In the genomic region with DNA sequence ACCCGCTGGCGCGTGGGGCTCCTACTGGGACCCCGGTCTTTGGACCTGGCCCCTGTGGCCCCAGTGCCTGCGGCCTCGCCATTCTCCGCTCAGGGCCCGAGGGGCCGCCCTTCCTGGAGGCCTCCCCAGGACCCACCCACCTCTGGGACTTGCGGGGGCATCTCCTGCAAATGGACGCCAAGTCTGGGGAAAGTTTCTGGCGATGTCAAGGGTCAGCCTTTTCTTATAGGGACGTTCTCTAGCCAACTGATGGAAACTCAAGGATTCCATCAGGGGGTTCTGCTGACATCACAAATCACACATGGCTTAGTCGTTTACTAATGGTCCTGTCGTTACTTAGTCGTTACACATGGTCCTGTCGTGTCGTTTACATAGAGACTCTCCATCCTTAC, we compare ENCODE assay signal across 9 cellular contexts. TPM values are rescaled to one million over a fixed set of nuclear protein-coding genes. Genes with fewer than 3 reads are reported as not detected.
A peak's percentile ranks its signal among the peaks of the same experiment; 100 is the strongest.
DNase-seq lines count a peak whose midpoint lies in the region; ATAC-seq and TF ChIP-seq lines count a peak whose summit lies in the region.
"Had no signal": no experiment of that assay in that cellular context is flagged by ENCODE, and none has a peak within 500 bp of the region (broad histone marks: within the 10 kb centered on the region; RNA-seq: fewer than 3 reads in every experiment).

No MANE protein-coding gene starts in this region.

- peaks cover 3% of the 10 kb centered on the region for H3K36me3 Mint-ChIP-seq in activated naive CD8-positive, alpha-beta T cell
- H3K36me3 Mint-ChIP-seq in activated naive CD8-positive, alpha-beta T cell treated with anti-CD3 and anti-CD28 coated beads for 36 hours = no peaks in the 10 kb centered on the region
- peaks cover 2% of the 10 kb centered on the region for H3K36me3 Mint-ChIP-seq in chondrocyte (ENCODE audit: low read depth)

- 32 to 51% methylated on average over 7 to 14 of the region's 18 CpGs for WGBS in upper lobe of left lung, 2 donors

- H3K4me3 ChIP-seq in muscle layer of duodenum (ENCODE audit: low read depth in 1 of 2, low read length in 2 of 2) (peak overlapping the region; percentile 28 to 65), upper lobe of left lung (peak overlapping the region in 3 of 4 donors; percentile 36 to 49 (median 47))

- DNase-seq in activated naive CD8-positive, alpha-beta T cell treated with anti-CD3 and anti-CD28 coated beads for 36 hours = no peak
- DNase-seq in chondrocyte (ENCODE audit: low spot score) (no peak), upper lobe of left lung (no peak), GM19240 (ENCODE audit: insufficient read length, low spot score) (no peak)
- DNase-seq in activated CD4-positive, alpha-beta T cell treated with anti-CD3 and anti-CD28 coated beads for 48 hours = no peak
- DNase-seq: activated gamma-delta T cell treated with Interleukin-2 at 50 U/mL for 16 hours had no signal

- ATAC-seq in upper lobe of left lung (ENCODE audit: low FRiP score in 2 of 2) (no peak), GM21360 (IDR thresholded peaks at IDR 0.05; ENCODE audit: unreplicated experiment) (no peak)

- no peak overlapping the region for H3K27ac Mint-ChIP-seq in activated naive CD8-positive, alpha-beta T cell
- H3K27ac Mint-ChIP-seq in activated naive CD8-positive, alpha-beta T cell treated with anti-CD3 and anti-CD28 coated beads for 36 hours = no peak overlapping the region
- H3K27ac Mint-ChIP-seq in chondrocyte (ENCODE audit: unreplicated experiment) = no peak overlapping the region

- TF ChIP-seq EP300 in upper lobe of left lung (IDR thresholded peaks at IDR 0.05) = no peak

- TF ChIP-seq CTCF in chondrocyte (IDR thresholded peaks at IDR 0.05) (no peak), upper lobe of left lung (IDR thresholded peaks at IDR 0.05) (no peak)

- peaks cover 12% of the 10 kb centered on the region for H3K27me3 ChIP-seq in muscle layer of duodenum (ENCODE audit: low read depth, low read length)
- peaks cover 0 to 11% (median 6%) of the 10 kb centered on the region in 4 donors for H3K27me3 ChIP-seq in upper lobe of left lung

- H3K4me1 Mint-ChIP-seq in activated naive CD8-positive, alpha-beta T cell (ENCODE audit: low read depth) = peaks cover 3% of the 10 kb centered on the region
- peaks cover 2% of the 10 kb centered on the region for H3K4me1 Mint-ChIP-seq in activated naive CD8-positive, alpha-beta T cell treated with anti-CD3 and anti-CD28 coated beads for 36 hours
- peaks cover 5% of the 10 kb centered on the region for H3K4me1 Mint-ChIP-seq in chondrocyte (ENCODE audit: low read depth)

- H3K9me3 ChIP-seq in muscle layer of duodenum (ENCODE audit: control insufficient read depth in 1 of 2, low read length in 2 of 2) = no peaks in the 10 kb centered on the region
- H3K9me3 ChIP-seq in upper lobe of left lung = no peaks in the 10 kb centered on the region

- H3K9me3 Mint-ChIP-seq in activated naive CD8-positive, alpha-beta T cell (ENCODE audit: low read depth) = no peaks in the 10 kb centered on the region
- H3K9me3 Mint-ChIP-seq in activated naive CD8-positive, alpha-beta T cell treated with anti-CD3 and anti-CD28 coated beads for 36 hours = peaks cover 4% of the 10 kb centered on the region
- peaks cover 15% of the 10 kb centered on the region for H3K9me3 Mint-ChIP-seq in chondrocyte (ENCODE audit: low read depth)

- H3K4me3 Mint-ChIP-seq in activated naive CD8-positive, alpha-beta T cell = peak overlapping the region; percentile 52
- H3K4me3 Mint-ChIP-seq in activated naive CD8-positive, alpha-beta T cell treated with anti-CD3 and anti-CD28 coated beads for 36 hours = no peak overlapping the region
- H3K4me3 Mint-ChIP-seq in chondrocyte (ENCODE audit: unreplicated experiment) = peak overlapping the region; percentile 55

- H3K36me3 ChIP-seq in muscle layer of duodenum (ENCODE audit: control insufficient read depth in 1 of 2, insufficient read depth in 2 of 2, low read length in 2 of 2) (no peaks in the 10 kb centered on the region), upper lobe of left lung (no peaks in the 10 kb centered on the region)

- H3K27ac ChIP-seq in muscle layer of duodenum (ENCODE audit: low read length) (no peak overlapping the region), upper lobe of left lung (no peak overlapping the region)

- peaks cover 0 to 7% of the 10 kb centered on the region in 2 donors for H3K4me1 ChIP-seq in muscle layer of duodenum (ENCODE audit: control insufficient read depth in 1 of 2, insufficient read depth in 2 of 2, low read length in 2 of 2)
- peaks cover 3 to 10% (median 8%) of the 10 kb centered on the region in 4 donors for H3K4me1 ChIP-seq in upper lobe of left lung

- peaks cover 24% of the 10 kb centered on the region for H3K27me3 Mint-ChIP-seq in activated naive CD8-positive, alpha-beta T cell
- H3K27me3 Mint-ChIP-seq in activated naive CD8-positive, alpha-beta T cell treated with anti-CD3 and anti-CD28 coated beads for 36 hours = peaks cover 61% of the 10 kb centered on the region
- no peaks in the 10 kb centered on the region for H3K27me3 Mint-ChIP-seq in chondrocyte (ENCODE audit: low read depth)

- TF ChIP-seq POLR2A in upper lobe of left lung (IDR thresholded peaks at IDR 0.05) = no peak

RNA-seq across cellular contexts. Expression of gene RHOBTB1, which starts 57.7 kb away (rescaled TPM):
- under 1 TPM in 1 of 2 experiments, not detected in 1; 0.16 TPM for total RNA-seq in activated naive CD8-positive, alpha-beta T cell treated with anti-CD3 and anti-CD28 coated beads for 36 hours
- total RNA-seq in chondrocyte (18.6 to 19.2 TPM (median 19.0 TPM) in 3 replicates), upper lobe of left lung (10 to 100 TPM; 10.4 to 28.3 (median 13.7) TPM)

Comparison
In these comparisons a context has a peak if more than half of its experiments do, and no peak if none do; other contexts are left out.
1. RNA of gene RHOBTB1, which starts 57.7 kb away (total RNA-seq): 18.6 to 19.2 TPM in chondrocyte and 10.4 to 28.3 TPM in upper lobe of left lung; 0.16 TPM in activated naive CD8-positive, alpha-beta T cell treated with anti-CD3 and anti-CD28 coated beads for 36 hours; every median in the first group is over 4 times any median in the second.